21 cellular contexts compared by ENCODE assay signal in genomic region chr10:95464280-95464679, GRCh38.
DNase-seq lines count a peak whose midpoint lies in the region; ATAC-seq and TF ChIP-seq lines count a peak whose summit lies in the region.
"Had no signal": no experiment of that assay in that cellular context is flagged by ENCODE, and none has a peak within 500 bp of the region (broad histone marks: within the 10 kb centered on the region; RNA-seq: fewer than 3 reads in every experiment).

No MANE protein-coding gene starts in this region.

- no peak overlapping the region for H3K4me3 Mint-ChIP-seq in GM23338
- H3K4me3 Mint-ChIP-seq in neural progenitor cell, result no peak overlapping the region
- H3K4me3 Mint-ChIP-seq: B cell; natural killer cell; stimulated activated memory B cell treated with anti-CD40 and anti-IgM and Interleukin-4, amounts not matched to agents 10 μg/mL and 1 μg/mL and 100 μg/mL, for 72 hours had no signal

- H3F3A ChIP-seq in GM23338 (replicated peaks; ENCODE audit: low read depth) (no peaks in the 10 kb centered on the region; the same call in 1 of the 2 replicates), neural progenitor cell (ENCODE audit: low read depth) (no peaks in the 10 kb centered on the region)

- H3K4me1 ChIP-seq in GM23338 (ENCODE audit: insufficient read depth), result peaks cover 65% of the 10 kb centered on the region
- H3K4me1 ChIP-seq in colonic mucosa, result peaks cover 2% of the 10 kb centered on the region
- H3K4me1 ChIP-seq in prostate gland (replicated peaks), result no peaks in the 10 kb centered on the region
- H3K4me1 ChIP-seq in neural progenitor cell, result peaks cover 15% of the 10 kb centered on the region
- H3K4me1 ChIP-seq in mammary epithelial cell (ENCODE audit: insufficient read depth, low read length), result peaks cover 5% of the 10 kb centered on the region

- CTCF ChIA-PET in mammary epithelial cell (lab: Charles Lee; ENCODE audit: low non-redundant PET), result no interaction called here

- H3K27me3 Mint-ChIP-seq in GM23338 (ENCODE audit: insufficient read depth, low read depth, poor library complexity), result peaks cover 6% of the 10 kb centered on the region
- peaks cover 8% of the 10 kb centered on the region for H3K27me3 Mint-ChIP-seq in neural progenitor cell (ENCODE audit: insufficient read depth, low read depth)

- no peak for DNase-seq in GM23338 (ENCODE audit: low spot score)
- DNase-seq in NCI-H2029 (lab: John Stamatoyannopoulos, UW), result peak; percentile 12
- no peak for DNase-seq in colonic mucosa
- no peak for DNase-seq in prostate gland (ENCODE audit: low spot score)
- no peak for DNase-seq in neural progenitor cell (ENCODE audit: low spot score)
- no peak for DNase-seq in mammary epithelial cell
- DNase-seq: activated CD4-positive, alpha-beta T cell treated with anti-CD3 and anti-CD28 coated beads for 48 hours; activated CD8-positive, alpha-beta memory T cell treated with anti-CD3 and anti-CD28 coated beads, Interleukin-2, amount 50 U/mL, for 48 hours; activated gamma-delta T cell; cerebellar nuclear complex; DMS 273 treated with DMSO at 0.1 percent for 48 hours; GOT3; left lung; MV-4-11; natural killer cell; NCI-H524 treated with DMSO at 0.1 percent for 48 hours; upper lobe of left lung had no signal

- no peak overlapping the region for H2AFZ ChIP-seq in GM23338
- no peak overlapping the region for H2AFZ ChIP-seq in neural progenitor cell (replicated peaks)
- no peak overlapping the region for H2AFZ ChIP-seq in mammary epithelial cell (ENCODE audit: low read depth, low read length)

- TF ChIP-seq POLR2A in prostate gland (IDR thresholded peaks at IDR 0.05), result no peak

- H3K9me3 Mint-ChIP-seq in GM23338 (no peaks in the 10 kb centered on the region), neural progenitor cell (no peaks in the 10 kb centered on the region)
- H3K9me3 Mint-ChIP-seq: natural killer cell; stimulated activated memory B cell treated with anti-CD40 and anti-IgM and Interleukin-4, amounts not matched to agents 10 μg/mL and 1 μg/mL and 100 μg/mL, for 72 hours had no signal

- 73% methylated on average over 5 of the region's 5 CpGs for WGBS in prostate gland
- 86% methylated on average over 5 of the region's 5 CpGs for WGBS in mammary epithelial cell (ENCODE audit: low coverage, missing lambda C conversion rate)

- dilution Hi-C loops in mammary epithelial cell (cut with HindIII; ENCODE audit: low sequenced_read_pairs), result no loop called here

- H3K27me3 ChIP-seq in GM23338 (ENCODE audit: insufficient read depth) (no peaks in the 10 kb centered on the region), colonic mucosa (no peaks in the 10 kb centered on the region), prostate gland (replicated peaks; ENCODE audit: insufficient read depth) (no peaks in the 10 kb centered on the region), neural progenitor cell (no peaks in the 10 kb centered on the region), mammary epithelial cell (ENCODE audit: insufficient read depth, low read length) (no peaks in the 10 kb centered on the region)
- H3K27me3 ChIP-seq: left lung, upper lobe of left lung had no signal

- H3K36me3 ChIP-seq in GM23338 (ENCODE audit: insufficient read depth), result no peaks in the 10 kb centered on the region
- no peaks in the 10 kb centered on the region for H3K36me3 ChIP-seq in colonic mucosa
- H3K36me3 ChIP-seq in prostate gland, result no peaks in the 10 kb centered on the region
- H3K36me3 ChIP-seq in neural progenitor cell, result no peaks in the 10 kb centered on the region
- no peaks in the 10 kb centered on the region for H3K36me3 ChIP-seq in mammary epithelial cell (ENCODE audit: insufficient read depth, low read length)
- H3K36me3 ChIP-seq: left lung, upper lobe of left lung had no signal

- H3K9me2 ChIP-seq in GM23338 (ENCODE audit: insufficient read depth), result no peaks in the 10 kb centered on the region

- H3K9me3 ChIP-seq in colonic mucosa (no peaks in the 10 kb centered on the region), prostate gland (no peaks in the 10 kb centered on the region), neural progenitor cell (ENCODE audit: low read depth) (no peaks in the 10 kb centered on the region), mammary epithelial cell (replicated peaks; ENCODE audit: insufficient read depth, low read length) (no peaks in the 10 kb centered on the region)
- H3K9me3 ChIP-seq: left lung, upper lobe of left lung had no signal

- no peak for TF ChIP-seq CTCF in GM23338 (conservative IDR thresholded peaks at IDR 0.05; ENCODE audit: low read depth in 2 of 2)
- TF ChIP-seq CTCF in colonic mucosa (IDR thresholded peaks at IDR 0.05), result no peak
- TF ChIP-seq CTCF in prostate gland (IDR thresholded peaks at IDR 0.05), result no peak
- no peak for TF ChIP-seq CTCF in neural progenitor cell (IDR thresholded peaks at IDR 0.05)
- TF ChIP-seq CTCF in mammary epithelial cell (conservative IDR thresholded peaks at IDR 0.05 in 1 of 2, IDR thresholded peaks at IDR 0.05 in 1 of 2; ENCODE audit: extremely low read depth in 1 of 2, insufficient read depth in 1 of 2, low read depth in 1 of 2, low read length in 2 of 2), result no peak

- ATAC-seq in GM23338 (no peak), HG03378 (IDR thresholded peaks at IDR 0.05; ENCODE audit: unreplicated experiment) (no peak), GM21528 (IDR thresholded peaks at IDR 0.05; ENCODE audit: low FRiP score, unreplicated experiment) (no peak)
- ATAC-seq: left lung; natural killer cell; stimulated activated memory B cell treated with anti-CD40 and anti-IgM and Interleukin-4, amounts not matched to agents 10 μg/mL and 1 μg/mL and 100 μg/mL, for 72 hours had no signal

- H3K27ac Mint-ChIP-seq in GM23338 (peak overlapping the region; percentile 43; the same call in 1 of the 2 replicates), neural progenitor cell (no peak overlapping the region)
- H3K27ac Mint-ChIP-seq: B cell; natural killer cell; stimulated activated memory B cell treated with anti-CD40 and anti-IgM and Interleukin-4, amounts not matched to agents 10 μg/mL and 1 μg/mL and 100 μg/mL, for 72 hours had no signal

- H3K79me2 ChIP-seq in GM23338 (replicated peaks; ENCODE audit: insufficient read depth) (peaks cover 19% of the 10 kb centered on the region), neural progenitor cell (ENCODE audit: low read depth) (no peaks in the 10 kb centered on the region), mammary epithelial cell (ENCODE audit: insufficient read depth, low read length) (no peaks in the 10 kb centered on the region)

- in situ Hi-C loops in mammary epithelial cell (cut with MboI; ENCODE audit: low sequenced_read_pairs in 2 of 2), result no loop called here

- no peaks in the 10 kb centered on the region for H3K36me3 Mint-ChIP-seq in GM23338 (ENCODE audit: low read depth)
- no peaks in the 10 kb centered on the region for H3K36me3 Mint-ChIP-seq in neural progenitor cell
- H3K36me3 Mint-ChIP-seq: natural killer cell; stimulated activated memory B cell treated with anti-CD40 and anti-IgM and Interleukin-4, amounts not matched to agents 10 μg/mL and 1 μg/mL and 100 μg/mL, for 72 hours had no signal

- peaks cover 68% of the 10 kb centered on the region for H3K4me1 Mint-ChIP-seq in GM23338
- peaks cover 65% of the 10 kb centered on the region for H3K4me1 Mint-ChIP-seq in neural progenitor cell
- H3K4me1 Mint-ChIP-seq: B cell; stimulated activated memory B cell treated with anti-CD40 and anti-IgM and Interleukin-4, amounts not matched to agents 10 μg/mL and 1 μg/mL and 100 μg/mL, for 72 hours had no signal

- H3K4me2 ChIP-seq in GM23338 (no peak overlapping the region), neural progenitor cell (no peak overlapping the region), mammary epithelial cell (ENCODE audit: insufficient read depth, low read depth, low read length) (no peak overlapping the region)

- BruUV-seq in mammary epithelial cell (replicated peaks; lab: Mats Ljungman, UMichigan), result no TSS peak

- H3K9ac ChIP-seq in colonic mucosa (ENCODE audit: low read depth in 2 of 2, low read length in 2 of 2), result no peak overlapping the region
- H3K9ac ChIP-seq in neural progenitor cell, result no peak overlapping the region
- H3K9ac ChIP-seq in mammary epithelial cell (ENCODE audit: insufficient read depth, low read length), result no peak overlapping the region

- H4K20me1 ChIP-seq in GM23338 (replicated peaks; ENCODE audit: insufficient read depth), result no peaks in the 10 kb centered on the region
- no peaks in the 10 kb centered on the region for H4K20me1 ChIP-seq in neural progenitor cell (ENCODE audit: low read depth)
- no peaks in the 10 kb centered on the region for H4K20me1 ChIP-seq in mammary epithelial cell (ENCODE audit: insufficient read depth, low read length)

- H3K27ac ChIP-seq in GM23338 (ENCODE audit: low read depth), result no peak overlapping the region
- H3K27ac ChIP-seq in colonic mucosa, result peak overlapping the region; percentile 15
- H3K27ac ChIP-seq in prostate gland, result peak overlapping the region; percentile 4 to 35
- no peak overlapping the region for H3K27ac ChIP-seq in neural progenitor cell
- H3K27ac ChIP-seq in mammary epithelial cell (ENCODE audit: insufficient read depth, low read depth, low read length), result no peak overlapping the region
- H3K27ac ChIP-seq: left lung had no signal

- H3K4me3 ChIP-seq in GM23338, result no peak overlapping the region
- no peak overlapping the region for H3K4me3 ChIP-seq in colonic mucosa
- H3K4me3 ChIP-seq in prostate gland, result no peak overlapping the region
- no peak overlapping the region for H3K4me3 ChIP-seq in neural progenitor cell
- H3K4me3 ChIP-seq in mammary epithelial cell (replicated peaks in 1 of 3; ENCODE audit: insufficient read depth in 1 of 3, low read depth in 2 of 3, low read length in 3 of 3), result no peak overlapping the region
- H3K4me3 ChIP-seq: left lung, upper lobe of left lung had no signal

- intact Hi-C loops in colonic mucosa (cut with DNase I), result no loop called here
- intact Hi-C loops in prostate gland (cut with DNase I), result no loop called here
- intact Hi-C loops in mammary epithelial cell (cut with micrococcal nuclease), result no loop called here

Comparison
In these comparisons a context has a peak if more than half of its experiments do, and no peak if none do; other contexts are left out.
1. H3K27ac ChIP-seq: peak in colonic mucosa (single experiment) and prostate gland (2 of 2); none in GM23338 (single experiment), neural progenitor cell (single experiment) and mammary epithelial cell (single experiment).